1 cellular context compared by ENCODE assay signal in the genomic region with DNA sequence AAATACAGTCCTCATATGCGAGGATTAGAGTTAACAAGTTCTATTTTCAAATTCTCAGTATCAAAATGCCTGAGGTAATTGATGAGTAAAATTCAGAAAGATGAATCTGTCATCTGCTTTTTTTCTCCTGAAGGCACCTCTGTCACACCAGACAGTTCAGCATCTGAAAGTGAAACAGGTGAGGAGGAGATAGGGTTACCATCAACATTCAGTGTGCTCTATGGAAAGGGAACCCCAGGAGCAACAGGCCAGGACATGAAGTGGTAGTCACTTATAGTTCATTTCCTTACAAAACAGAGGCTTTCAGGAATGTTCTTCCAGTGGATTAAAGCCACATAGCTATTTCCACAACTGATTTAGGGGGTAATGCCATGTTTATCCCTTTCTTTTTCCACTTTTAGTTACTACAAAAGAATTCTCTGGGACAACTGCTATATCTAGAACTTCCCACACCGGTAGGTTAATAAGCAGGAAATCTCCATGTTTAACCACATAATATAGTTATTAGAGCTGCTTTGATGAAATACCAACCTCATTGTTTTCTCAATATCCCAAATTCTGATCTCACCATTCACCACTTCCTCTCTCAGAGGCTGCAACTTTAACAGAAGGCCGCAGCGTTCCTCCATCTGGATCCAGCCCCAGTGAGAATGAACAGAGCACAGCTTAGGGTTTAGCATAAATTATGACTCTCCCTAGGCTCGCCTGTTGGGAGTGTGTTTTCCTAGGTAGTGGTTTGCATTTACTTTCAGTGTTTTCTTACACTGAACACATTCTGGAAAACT.
TF ChIP-seq lines count a peak whose summit lies in the region.

No MANE protein-coding gene starts in this region.

TF ChIP-seq in GM12878, 131 proteins besides CTCF, POLR2A, EP300 and RAD21 (continued from another document):
- TF ChIP-seq NFIC (IDR thresholded peaks at IDR 0.05; ENCODE audit: low read depth, low read length) (peak; percentile 66), EED (IDR thresholded peaks at IDR 0.05; ENCODE audit: low read depth) (0 out of 2 replicates have a peak, but pooled peaks have one; percentile 39), ATF7 (IDR thresholded peaks at IDR 0.05; ENCODE audit: low read depth) (peak; percentile 12; the same call in 1 of the 2 replicates), MXI1 (IDR thresholded peaks at IDR 0.05; ENCODE audit: low read depth, low read length) (no peak), TAF1 (IDR thresholded peaks at IDR 0.05; ENCODE audit: borderline replicate concordance, low read depth, low read length) (no peak), CBX5 (IDR thresholded peaks at IDR 0.05; ENCODE audit: low read depth) (no peak), ETV6 (conservative IDR thresholded peaks at IDR 0.05 in 1 of 2, IDR thresholded peaks at IDR 0.05 in 1 of 2; ENCODE audit: borderline replicate concordance in 1 of 2, low read depth in 1 of 2) (peak in 1 of 2 experiments; percentile 32; a peak in 1 of 4 replicates), ZNF207 (IDR thresholded peaks at IDR 0.05; ENCODE audit: borderline replicate concordance) (no peak), ASH2L (IDR thresholded peaks at IDR 0.05; ENCODE audit: borderline replicate concordance, low read depth) (no peak), HCFC1 (IDR thresholded peaks at IDR 0.05; ENCODE audit: low read length) (no peak), CREM (IDR thresholded peaks at IDR 0.05; ENCODE audit: low read depth) (peak; percentile 24; the same call in 1 of the 2 replicates), BACH1 (IDR thresholded peaks at IDR 0.05; ENCODE audit: borderline replicate concordance) (no peak), DPF2 (IDR thresholded peaks at IDR 0.05) (0 out of 2 replicates have a peak, but pooled peaks have one; percentile 30), POU2F2 (IDR thresholded peaks at IDR 0.05; ENCODE audit: borderline replicate concordance, low read depth, low read length) (no peak), CREB1 (IDR thresholded peaks at IDR 0.05; ENCODE audit: low read depth) (0 out of 2 replicates have a peak, but pooled peaks have one; percentile 18), SREBF2 (IDR thresholded peaks at IDR 0.05; ENCODE audit: low read length) (no peak)
- TF ChIP-seq, protein P1, sequence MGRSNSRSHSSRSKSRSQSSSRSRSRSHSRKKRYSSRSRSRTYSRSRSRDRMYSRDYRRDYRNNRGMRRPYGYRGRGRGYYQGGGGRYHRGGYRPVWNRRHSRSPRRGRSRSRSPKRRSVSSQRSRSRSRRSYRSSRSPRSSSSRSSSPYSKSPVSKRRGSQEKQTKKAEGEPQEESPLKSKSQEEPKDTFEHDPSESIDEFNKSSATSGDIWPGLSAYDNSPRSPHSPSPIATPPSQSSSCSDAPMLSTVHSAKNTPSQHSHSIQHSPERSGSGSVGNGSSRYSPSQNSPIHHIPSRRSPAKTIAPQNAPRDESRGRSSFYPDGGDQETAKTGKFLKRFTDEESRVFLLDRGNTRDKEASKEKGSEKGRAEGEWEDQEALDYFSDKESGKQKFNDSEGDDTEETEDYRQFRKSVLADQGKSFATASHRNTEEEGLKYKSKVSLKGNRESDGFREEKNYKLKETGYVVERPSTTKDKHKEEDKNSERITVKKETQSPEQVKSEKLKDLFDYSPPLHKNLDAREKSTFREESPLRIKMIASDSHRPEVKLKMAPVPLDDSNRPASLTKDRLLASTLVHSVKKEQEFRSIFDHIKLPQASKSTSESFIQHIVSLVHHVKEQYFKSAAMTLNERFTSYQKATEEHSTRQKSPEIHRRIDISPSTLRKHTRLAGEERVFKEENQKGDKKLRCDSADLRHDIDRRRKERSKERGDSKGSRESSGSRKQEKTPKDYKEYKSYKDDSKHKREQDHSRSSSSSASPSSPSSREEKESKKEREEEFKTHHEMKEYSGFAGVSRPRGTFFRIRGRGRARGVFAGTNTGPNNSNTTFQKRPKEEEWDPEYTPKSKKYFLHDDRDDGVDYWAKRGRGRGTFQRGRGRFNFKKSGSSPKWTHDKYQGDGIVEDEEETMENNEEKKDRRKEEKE (IDR thresholded peaks at IDR 0.05) = no peak
- TF ChIP-seq, protein P2, sequence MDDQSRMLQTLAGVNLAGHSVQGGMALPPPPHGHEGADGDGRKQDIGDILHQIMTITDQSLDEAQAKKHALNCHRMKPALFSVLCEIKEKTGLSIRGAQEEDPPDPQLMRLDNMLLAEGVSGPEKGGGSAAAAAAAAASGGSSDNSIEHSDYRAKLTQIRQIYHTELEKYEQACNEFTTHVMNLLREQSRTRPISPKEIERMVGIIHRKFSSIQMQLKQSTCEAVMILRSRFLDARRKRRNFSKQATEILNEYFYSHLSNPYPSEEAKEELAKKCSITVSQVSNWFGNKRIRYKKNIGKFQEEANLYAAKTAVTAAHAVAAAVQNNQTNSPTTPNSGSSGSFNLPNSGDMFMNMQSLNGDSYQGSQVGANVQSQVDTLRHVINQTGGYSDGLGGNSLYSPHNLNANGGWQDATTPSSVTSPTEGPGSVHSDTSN (IDR thresholded peaks at IDR 0.05; ENCODE audit: insufficient replicate concordance, low read depth, low read length) = no peak
- TF ChIP-seq, protein P3, sequence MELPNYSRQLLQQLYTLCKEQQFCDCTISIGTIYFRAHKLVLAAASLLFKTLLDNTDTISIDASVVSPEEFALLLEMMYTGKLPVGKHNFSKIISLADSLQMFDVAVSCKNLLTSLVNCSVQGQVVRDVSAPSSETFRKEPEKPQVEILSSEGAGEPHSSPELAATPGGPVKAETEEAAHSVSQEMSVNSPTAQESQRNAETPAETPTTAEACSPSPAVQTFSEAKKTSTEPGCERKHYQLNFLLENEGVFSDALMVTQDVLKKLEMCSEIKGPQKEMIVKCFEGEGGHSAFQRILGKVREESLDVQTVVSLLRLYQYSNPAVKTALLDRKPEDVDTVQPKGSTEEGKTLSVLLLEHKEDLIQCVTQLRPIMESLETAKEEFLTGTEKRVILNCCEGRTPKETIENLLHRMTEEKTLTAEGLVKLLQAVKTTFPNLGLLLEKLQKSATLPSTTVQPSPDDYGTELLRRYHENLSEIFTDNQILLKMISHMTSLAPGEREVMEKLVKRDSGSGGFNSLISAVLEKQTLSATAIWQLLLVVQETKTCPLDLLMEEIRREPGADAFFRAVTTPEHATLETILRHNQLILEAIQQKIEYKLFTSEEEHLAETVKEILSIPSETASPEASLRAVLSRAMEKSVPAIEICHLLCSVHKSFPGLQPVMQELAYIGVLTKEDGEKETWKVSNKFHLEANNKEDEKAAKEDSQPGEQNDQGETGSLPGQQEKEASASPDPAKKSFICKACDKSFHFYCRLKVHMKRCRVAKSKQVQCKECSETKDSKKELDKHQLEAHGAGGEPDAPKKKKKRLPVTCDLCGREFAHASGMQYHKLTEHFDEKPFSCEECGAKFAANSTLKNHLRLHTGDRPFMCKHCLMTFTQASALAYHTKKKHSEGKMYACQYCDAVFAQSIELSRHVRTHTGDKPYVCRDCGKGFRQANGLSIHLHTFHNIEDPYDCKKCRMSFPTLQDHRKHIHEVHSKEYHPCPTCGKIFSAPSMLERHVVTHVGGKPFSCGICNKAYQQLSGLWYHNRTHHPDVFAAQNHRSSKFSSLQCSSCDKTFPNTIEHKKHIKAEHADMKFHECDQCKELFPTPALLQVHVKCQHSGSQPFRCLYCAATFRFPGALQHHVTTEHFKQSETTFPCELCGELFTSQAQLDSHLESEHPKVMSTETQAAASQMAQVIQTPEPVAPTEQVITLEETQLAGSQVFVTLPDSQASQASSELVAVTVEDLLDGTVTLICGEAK (IDR thresholded peaks at IDR 0.05; ENCODE audit: borderline replicate concordance) = no peak
